Comparison of ENCODE assay signal across 8 cellular contexts in genomic region chr10:5813341-5814109, GRCh38. TPM values are rescaled to one million over a fixed set of nuclear protein-coding genes. Genes with fewer than 3 reads are reported as not detected.
DNase-seq lines count a peak whose midpoint lies in the region; ATAC-seq, FAIRE-seq and TF ChIP-seq lines count a peak whose summit lies in the region.

Gene GDI2 (minus strand): TSS chr10:5813434. CDS start chr10:5813258, 176 bp downstream.

- DNase-seq in GM18507 (ENCODE audit: extremely low spot score, insufficient read length, low read depth) = peak; percentile 90
- DNase-seq in NCI-H1930 (lab: John Stamatoyannopoulos, UW) = peak; percentile 71 to 79
- DNase-seq in anterior cingulate cortex (lab: John Stamatoyannopoulos, UW) = peak; percentile 52 to 97 (median 94)
- DNase-seq in right atrium auricular region (ENCODE audit: low spot score) = peak; percentile 96
- DNase-seq in psoas muscle = peak; percentile 96 to 97

- peak; percentile 77 for ATAC-seq in HG02973 (IDR thresholded peaks at IDR 0.05; ENCODE audit: unreplicated experiment)
- ATAC-seq in psoas muscle = peak; percentile 97 to 98 (median 98)

- WGBS in psoas muscle, 3 donors = 0 to 1% (median 0%) methylated on average over 48 to 77 of the region's 77 CpGs
- WGBS in urinary bladder = under 1% methylated on average over 76 of the region's 77 CpGs

- H3K4me1 ChIP-seq in right atrium auricular region (peaks cover 0 to 44% of the 10 kb centered on the region in 2 donors), psoas muscle (peaks cover 40% of the 10 kb centered on the region), urinary bladder (ENCODE audit: insufficient read depth) (no peaks in the 10 kb centered on the region)

- H3K9me3 ChIP-seq in right atrium auricular region (no peaks in the 10 kb centered on the region), psoas muscle (no peaks in the 10 kb centered on the region)

- H3K4me3 ChIP-seq in right atrium auricular region (peak within 1 kb of the TSS; percentile 95 to 99), psoas muscle (peak within 1 kb of the TSS; percentile 95), urinary bladder (ENCODE audit: low read depth, low read length) (peak within 1 kb of the TSS; percentile 95)

- intact Hi-C loops in T-helper 2 cell treated with Interferon-gamma antibody and Interleukin-4, amounts not matched to agents 100 ng/mL and 5 ng/mL, for 36 hours (cut with micrococcal nuclease) = loop anchor here (1.0 to 5.0 kb wide), 8 partner anchors 36 to 367 kb away; partner anchors contain the start of genes FBH1, IL15RA, RBM17 and TASOR2
- intact Hi-C loops in psoas muscle (cut with DNase I) = loop anchor here (5.0 to 10.0 kb wide), 3 partner anchors 59 to 161 kb away; partner anchors contain the start of genes FBH1 (in 1 of the 2) and IL15RA (in 1 of the 2)

- H3K36me3 ChIP-seq in right atrium auricular region = no peaks in the 10 kb centered on the region
- H3K36me3 ChIP-seq in psoas muscle (ENCODE audit: insufficient read depth in 1 of 2, low read depth in 1 of 2) = peaks cover 0 to 3% of the 10 kb centered on the region in 2 donors
- H3K36me3 ChIP-seq in urinary bladder (ENCODE audit: insufficient read depth) = no peaks in the 10 kb centered on the region

- H3K27me3 ChIP-seq in right atrium auricular region (no peaks in the 10 kb centered on the region), psoas muscle (ENCODE audit: insufficient read depth in 3 of 3, low read length in 2 of 3) (no peaks in the 10 kb centered on the region)

- H3K27ac ChIP-seq in right atrium auricular region (peak within 1 kb of the TSS; percentile 98 to 99), psoas muscle (peak within 1 kb of the TSS; percentile 95), urinary bladder (ENCODE audit: low read depth) (peak within 1 kb of the TSS; percentile 98)

- TF ChIP-seq CTCF in right atrium auricular region (IDR thresholded peaks at IDR 0.05) = no peak
- TF ChIP-seq CTCF in psoas muscle (IDR thresholded peaks at IDR 0.05) = no peak

- FAIRE-seq in GM18507 (lab: Jason Lieb, UNC) = peak; percentile 96

RNA-seq across cellular contexts. Expression of gene GDI2, which starts in this region (rescaled TPM):
- total RNA-seq in T-helper 2 cell treated with Interferon-gamma antibody and Interleukin-4, amounts not matched to agents 100 ng/mL and 5 ng/mL, for 36 hours = 259 and 261 TPM in 2 replicates
- total RNA-seq in right atrium auricular region (100 to 1,000 TPM; 117 to 124 TPM), psoas muscle (100 to 1,000 TPM; 115 to 152 (median 118) TPM), urinary bladder (385 TPM)
- polyA plus RNA-seq in psoas muscle (100 to 1,000 TPM in 2 of 3 donors, 10 to 100 TPM in 1; 79.6 to 121 (median 107) TPM), urinary bladder (140 TPM)

Comparison
In these comparisons a context has a peak if more than half of its experiments do, and no peak if none do; other contexts are left out.
1. Peak in every context shown above with its lines: DNase-seq, ATAC-seq, H3K4me3 ChIP-seq and H3K27ac ChIP-seq.